In the genomic region with DNA sequence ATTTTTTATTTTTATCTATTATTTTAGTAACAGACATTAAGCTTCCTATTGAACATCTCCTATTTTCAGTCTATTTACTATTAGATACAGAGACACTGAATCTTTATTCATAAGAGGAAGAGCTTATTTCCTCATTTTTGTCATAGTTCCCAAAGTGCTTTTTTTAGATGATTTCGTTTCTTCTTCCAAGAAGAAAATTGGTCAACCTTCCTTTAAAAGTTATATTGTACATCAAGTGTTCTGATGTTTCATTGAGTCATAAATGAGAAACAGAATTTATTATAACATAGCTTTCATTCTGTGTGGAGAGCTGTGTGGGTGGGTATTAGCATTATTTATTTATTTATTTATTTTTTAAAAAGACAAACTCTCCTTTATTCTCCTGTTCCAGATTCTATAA, we compare ENCODE assay signal across 23 cellular contexts. TPM values are rescaled to one million over a fixed set of nuclear protein-coding genes. Genes with fewer than 3 reads are reported as not detected.
DNase-seq lines count a peak whose midpoint lies in the region; ATAC-seq and TF ChIP-seq lines count a peak whose summit lies in the region.
"Had no signal": no experiment of that assay in that cellular context is flagged by ENCODE, and none has a peak within 500 bp of the region (broad histone marks: within the 10 kb centered on the region; RNA-seq: fewer than 3 reads in every experiment).

No MANE protein-coding gene starts in this region.

- no peaks in the 10 kb centered on the region for H3K27me3 ChIP-seq in adipocyte (replicated peaks; ENCODE audit: control insufficient read depth, insufficient read depth, low read length)
- H3K27me3 ChIP-seq: body of pancreas, pancreas, sigmoid colon, tibial artery had no signal

- H3K36me3 Mint-ChIP-seq in endothelial cell (ENCODE audit: low read depth, unreplicated experiment), result no peaks in the 10 kb centered on the region

- DNase-seq in COLO829 (ENCODE audit: low spot score), result peak; percentile 86
- peak; percentile 77 for DNase-seq in NOMO-1 treated with DMSO at 0.1 percent for 48 hours (lab: John Stamatoyannopoulos, UW; ENCODE audit: unreplicated experiment)
- DNase-seq in adipocyte (ENCODE audit: low read depth), result peak; percentile 32
- DNase-seq in pons (ENCODE audit: low spot score), result peak; percentile 66
- DNase-seq in endothelial cell (ENCODE audit: low spot score), result no peak
- DNase-seq in activated effector memory CD4-positive, alpha-beta T cell treated with Interleukin-2 at 50 U/mL for 16 hours, result no peak
- DNase-seq: activated CD8-positive, alpha-beta T cell treated with anti-CD3 and anti-CD28 coated beads for 36 hours; activated T-cell treated with anti-CD3 and anti-CD28 coated beads, Interleukin-2, amount 50 U/mL, for 48 hours; body of pancreas; foreskin fibroblast; GDM1; H7; naive thymus-derived CD8-positive, alpha-beta T cell; pancreas; sigmoid colon; stimulated activated naive CD4-positive, alpha-beta T cell; tibial artery had no signal

- H3K4me3 ChIP-seq in adipocyte (ENCODE audit: low read length), result no peak overlapping the region
- H3K4me3 ChIP-seq: body of pancreas, coronary artery, pancreas, sigmoid colon, tibial artery had no signal

- TF ChIP-seq CTCF in endothelial cell (IDR thresholded peaks at IDR 0.05; ENCODE audit: unreplicated experiment), result no peak

- H3K36me3 ChIP-seq in adipocyte (ENCODE audit: control insufficient read depth, insufficient read depth, low read length, severe bottlenecking), result no peaks in the 10 kb centered on the region
- H3K36me3 ChIP-seq: pancreas, sigmoid colon, tibial artery had no signal

- H3K4me1 Mint-ChIP-seq in endothelial cell (ENCODE audit: unreplicated experiment), result no peaks in the 10 kb centered on the region
- H3K4me1 Mint-ChIP-seq: naive thymus-derived CD8-positive, alpha-beta T cell had no signal

- H3K4me1 ChIP-seq in adipocyte (ENCODE audit: control insufficient read depth, insufficient read depth, low read length), result peaks cover 9% of the 10 kb centered on the region
- H3K4me1 ChIP-seq: pancreas, tibial artery had no signal

- H3K4me3 Mint-ChIP-seq in endothelial cell (ENCODE audit: unreplicated experiment), result no peak overlapping the region
- H3K4me3 Mint-ChIP-seq: activated CD8-positive, alpha-beta T cell treated with anti-CD3 and anti-CD28 coated beads for 36 hours; activated naive CD8-positive, alpha-beta T cell; B cell; naive thymus-derived CD8-positive, alpha-beta T cell; T-helper 2 cell treated with Interferon-gamma antibody and Interleukin-4, amounts not matched to agents 5 μg/mL and 100 μg/mL, for 36 hours had no signal

- no peaks in the 10 kb centered on the region for H3K9me3 Mint-ChIP-seq in endothelial cell (ENCODE audit: unreplicated experiment)

- ATAC-seq in HG03457 (IDR thresholded peaks at IDR 0.05; ENCODE audit: unreplicated experiment), result no peak
- ATAC-seq: activated CD8-positive, alpha-beta T cell treated with anti-CD3 and anti-CD28 coated beads for 36 hours; body of pancreas; naive thymus-derived CD8-positive, alpha-beta T cell; Right ventricle myocardium inferior had no signal

- H3K9me3 ChIP-seq in adipocyte (ENCODE audit: control insufficient read depth, low read length), result peaks cover under 1% of the 10 kb centered on the region
- H3K9me3 ChIP-seq: body of pancreas, pancreas, sigmoid colon had no signal

- H3K27me3 Mint-ChIP-seq in endothelial cell (ENCODE audit: unreplicated experiment), result peaks cover 2% of the 10 kb centered on the region
- H3K27me3 Mint-ChIP-seq: B cell had no signal

- H3K27ac Mint-ChIP-seq in endothelial cell (ENCODE audit: unreplicated experiment), result no peak overlapping the region
- H3K27ac Mint-ChIP-seq: activated CD8-positive, alpha-beta T cell treated with anti-CD3 and anti-CD28 coated beads for 36 hours; activated naive CD8-positive, alpha-beta T cell; B cell; naive thymus-derived CD8-positive, alpha-beta T cell; T-helper 2 cell treated with Interferon-gamma antibody and Interleukin-4, amounts not matched to agents 5 μg/mL and 100 μg/mL, for 36 hours had no signal

- H3K9ac ChIP-seq in adipocyte (ENCODE audit: low read length), result no peak overlapping the region

RNA-seq across cellular contexts. Expression of gene BACH1, which starts 50.6 kb away (rescaled TPM):
- total RNA-seq in endothelial cell (ENCODE audit: unreplicated experiment), result 49.4 TPM

Comparison
In these comparisons a context has a peak if more than half of its experiments do, and no peak if none do; other contexts are left out.
1. DNase-seq: peak in COLO829 (single experiment), NOMO-1 treated with DMSO at 0.1 percent for 48 hours (single experiment), adipocyte (single experiment) and pons (single experiment); none in endothelial cell (single experiment) and activated effector memory CD4-positive, alpha-beta T cell treated with Interleukin-2 at 50 U/mL for 16 hours (single experiment).